11 cellular contexts compared by ENCODE assay signal in genomic region chr12:29591140-29592020, GRCh38.
DNase-seq lines count a peak whose midpoint lies in the region; ATAC-seq and TF ChIP-seq lines count a peak whose summit lies in the region.
"Had no signal": no experiment of that assay in that cellular context is flagged by ENCODE, and none has a peak within 500 bp of the region (broad histone marks: within the 10 kb centered on the region; RNA-seq: fewer than 3 reads in every experiment).

No MANE protein-coding gene starts in this region.

- H3K27me3 Mint-ChIP-seq in stimulated activated naive CD8-positive, alpha-beta T cell treated with anti-CD3 and anti-CD28 coated beads, Interleukin-15, amount 100 ng/mL, for 72 hours: peaks cover 15% of the 10 kb centered on the region

- peak overlapping the region; percentile 36 for H3K27ac ChIP-seq in left ventricle myocardium inferior (replicated peaks)

- DNase-seq in adipocyte (ENCODE audit: low read depth): peak; percentile 73
- DNase-seq in left ventricle myocardium inferior: no peak
- DNase-seq in retinal pigment epithelial cell (ENCODE audit: low read depth): no peak
- no peak for DNase-seq in stimulated activated naive CD8-positive, alpha-beta T cell treated with anti-CD3 and anti-CD28 coated beads, Interleukin-15, amount 100 ng/mL, for 72 hours
- DNase-seq in glomerular visceral epithelial cell (ENCODE audit: extremely low spot score): no peak
- no peak for DNase-seq in activated CD4-positive, alpha-beta T cell treated with anti-CD3 and anti-CD28 coated beads for 4 hours
- no peak for DNase-seq in AML-193 (lab: John Stamatoyannopoulos, UW)
- DNase-seq: activated CD4-positive, alpha-beta T cell treated with anti-CD3 and anti-CD28 coated beads, Interleukin-2, amount 10 ng/mL, durations not matched to agents 24 days and 14 days; activated naive CD8-positive, alpha-beta T cell treated with anti-CD3 and anti-CD28 coated beads, Interleukin-2, amount 50 U/mL, for 24 hours; head of caudate nucleus had no signal

- no peaks in the 10 kb centered on the region for H3K9me3 Mint-ChIP-seq in stimulated activated naive CD8-positive, alpha-beta T cell treated with anti-CD3 and anti-CD28 coated beads, Interleukin-15, amount 100 ng/mL, for 72 hours
- H3K9me3 Mint-ChIP-seq: activated CD4-positive, alpha-beta T cell treated with anti-CD3 and anti-CD28 coated beads, Interleukin-2, amount 10 ng/mL, durations not matched to agents 24 days and 14 days; activated naive CD8-positive, alpha-beta T cell treated with anti-CD3 and anti-CD28 coated beads, Interleukin-2, amount 50 U/mL, for 24 hours had no signal

- peak overlapping the region; percentile 15 for H3K9ac ChIP-seq in adipocyte (ENCODE audit: low read length)

- TF ChIP-seq CTCF in GM12874 (IDR thresholded peaks at IDR 0.05; ENCODE audit: insufficient read depth, low read depth, low read length): 0 out of 2 replicates have a peak, but pooled peaks have one; percentile 16
- peak; percentile 53 for TF ChIP-seq CTCF in left ventricle myocardium inferior (IDR thresholded peaks at IDR 0.05; ENCODE audit: borderline replicate concordance)
- TF ChIP-seq CTCF in retinal pigment epithelial cell (conservative IDR thresholded peaks at IDR 0.05; ENCODE audit: low read depth, low read length): peak; percentile 50

- H3K4me3 Mint-ChIP-seq in stimulated activated naive CD8-positive, alpha-beta T cell treated with anti-CD3 and anti-CD28 coated beads, Interleukin-15, amount 100 ng/mL, for 72 hours: no peak overlapping the region
- H3K4me3 Mint-ChIP-seq: activated CD4-positive, alpha-beta T cell treated with anti-CD3 and anti-CD28 coated beads, Interleukin-2, amount 10 ng/mL, durations not matched to agents 24 days and 14 days; activated naive CD8-positive, alpha-beta T cell treated with anti-CD3 and anti-CD28 coated beads, Interleukin-2, amount 50 U/mL, for 24 hours had no signal

- no peak overlapping the region for H3K27ac Mint-ChIP-seq in stimulated activated naive CD8-positive, alpha-beta T cell treated with anti-CD3 and anti-CD28 coated beads, Interleukin-15, amount 100 ng/mL, for 72 hours
- H3K27ac Mint-ChIP-seq: activated CD4-positive, alpha-beta T cell treated with anti-CD3 and anti-CD28 coated beads, Interleukin-2, amount 10 ng/mL, durations not matched to agents 24 days and 14 days; activated naive CD8-positive, alpha-beta T cell treated with anti-CD3 and anti-CD28 coated beads, Interleukin-2, amount 50 U/mL, for 24 hours had no signal

- intact Hi-C loops in left ventricle myocardium inferior (cut with micrococcal nuclease): no loop called here

- H3K27me3 ChIP-seq in adipocyte (replicated peaks; ENCODE audit: control insufficient read depth, insufficient read depth, low read length) (no peaks in the 10 kb centered on the region), left ventricle myocardium inferior (ENCODE audit: low read depth) (no peaks in the 10 kb centered on the region)

- H3K36me3 ChIP-seq in adipocyte (ENCODE audit: control insufficient read depth, insufficient read depth, low read length, severe bottlenecking) (no peaks in the 10 kb centered on the region), left ventricle myocardium inferior (peaks cover 27% of the 10 kb centered on the region)

- H3K4me3 ChIP-seq in adipocyte (ENCODE audit: low read length) (peak overlapping the region; percentile 48), left ventricle myocardium inferior (peak overlapping the region; percentile 31), retinal pigment epithelial cell (ENCODE audit: low read length) (no peak overlapping the region)

- H3K9me3 ChIP-seq in adipocyte (ENCODE audit: control insufficient read depth, low read length): no peaks in the 10 kb centered on the region
- peaks cover 8% of the 10 kb centered on the region for H3K9me3 ChIP-seq in left ventricle myocardium inferior (replicated peaks)

- no peak for ATAC-seq in stimulated activated naive CD8-positive, alpha-beta T cell treated with anti-CD3 and anti-CD28 coated beads, Interleukin-15, amount 100 ng/mL, for 72 hours
- ATAC-seq: activated naive CD8-positive, alpha-beta T cell treated with anti-CD3 and anti-CD28 coated beads, Interleukin-2, amount 50 U/mL, for 24 hours had no signal

- H3K4me1 ChIP-seq in adipocyte (ENCODE audit: control insufficient read depth, insufficient read depth, low read length) (peaks cover 23% of the 10 kb centered on the region), left ventricle myocardium inferior (peaks cover 18% of the 10 kb centered on the region)

- no peaks in the 10 kb centered on the region for H3K4me1 Mint-ChIP-seq in stimulated activated naive CD8-positive, alpha-beta T cell treated with anti-CD3 and anti-CD28 coated beads, Interleukin-15, amount 100 ng/mL, for 72 hours
- H3K4me1 Mint-ChIP-seq: activated CD4-positive, alpha-beta T cell treated with anti-CD3 and anti-CD28 coated beads, Interleukin-2, amount 10 ng/mL, durations not matched to agents 24 days and 14 days; activated naive CD8-positive, alpha-beta T cell treated with anti-CD3 and anti-CD28 coated beads, Interleukin-2, amount 50 U/mL, for 24 hours had no signal
